Comparison of ENCODE assay signal across 12 cellular contexts in the genomic region with DNA sequence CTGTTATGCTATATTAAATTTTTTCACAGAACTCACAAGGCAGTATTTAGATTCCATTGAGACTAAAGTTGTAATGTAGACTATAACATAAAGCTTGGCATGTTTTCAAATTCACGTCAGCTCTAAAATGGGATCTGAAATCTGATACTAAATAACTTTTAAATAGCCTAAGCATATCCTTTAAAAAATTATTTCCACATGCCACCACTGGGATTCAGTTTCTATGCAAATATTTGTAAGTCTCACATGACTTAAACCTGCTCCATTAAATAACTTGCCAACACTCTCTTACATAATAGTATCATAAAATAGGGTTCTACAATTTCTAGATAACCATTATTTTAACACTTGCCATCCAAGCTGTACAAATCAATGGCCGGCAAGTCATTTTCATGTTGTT.
DNase-seq lines count a peak whose midpoint lies in the region; ATAC-seq and TF ChIP-seq lines count a peak whose summit lies in the region.
"Had no signal": no experiment of that assay in that cellular context is flagged by ENCODE, and none has a peak within 500 bp of the region (broad histone marks: within the 10 kb centered on the region; RNA-seq: fewer than 3 reads in every experiment).

No MANE protein-coding gene starts in this region.

- peak; percentile 16 for DNase-seq in AG04449 (ENCODE audit: low read depth, low spot score)
- peak; percentile 7 for DNase-seq in HCEC 1CT
- peak; percentile 13 to 57 for DNase-seq in foreskin fibroblast
- no peak for DNase-seq in NCI-H1417 treated with DMSO at 0.1 percent for 48 hours (lab: John Stamatoyannopoulos, UW)
- DNase-seq in stimulated activated naive CD4-positive, alpha-beta T cell treated with Interleukin-2 at 50 U/mL for 16 hours (lab: John Stamatoyannopoulos, UW): no peak
- no peak for DNase-seq in D341Med (ENCODE audit: low spot score)
- DNase-seq: activated CD8-positive, alpha-beta memory T cell treated with anti-CD3 and anti-CD28 coated beads, Interleukin-2, amount 50 U/mL, for 4 hours; lower lobe of right lung; naive thymus-derived CD4-positive, alpha-beta T cell; NCI-H1694 treated with DMSO at 0.1 percent for 48 hours had no signal

- TF ChIP-seq CTCF in AG04449 (IDR thresholded peaks at IDR 0.05; ENCODE audit: insufficient read depth, low read length, missing control alignments) (no peak), foreskin fibroblast (IDR thresholded peaks at IDR 0.05; ENCODE audit: low read depth, low read length) (no peak)

- H3K4me3 ChIP-seq in AG04449 (ENCODE audit: low read depth, low read length) (no peak overlapping the region), foreskin fibroblast (ENCODE audit: low read depth in 1 of 2, low read length in 2 of 2) (no peak overlapping the region)
- H3K4me3 ChIP-seq: lower lobe of right lung had no signal

- CTCF ChIA-PET in AG04449 (lab: Yijun Ruan, JAX): interaction anchor here (1.5 to 3.0 kb wide), 3 partner anchors 31 to 47 kb away, joined by 3 to 9 read pairs (median 7); no protein-coding TSS in a partner anchor

- ATAC-seq in SK-N-SH treated with all-trans-retinoic acid at 6 μM for 48 hours: peak; percentile 90
- no peak for ATAC-seq in HG02678 (IDR thresholded peaks at IDR 0.05; ENCODE audit: unreplicated experiment)
- ATAC-seq: lower lobe of right lung; naive thymus-derived CD4-positive, alpha-beta T cell had no signal

- POLR2A ChIA-PET in AG04449 (lab: Yijun Ruan, JAX): no interaction called here

TF ChIP-seq in SK-N-SH treated with all-trans-retinoic acid at 6 μM for 48 hours, 23 proteins besides CTCF, POLR2A, EP300 and RAD21:
- TF ChIP-seq BACH2 (CRISPR knock-in tag; IDR thresholded peaks at IDR 0.05; ENCODE audit: borderline replicate concordance) (no peak), ZFP30 (CRISPR knock-in tag; IDR thresholded peaks at IDR 0.05) (no peak), ZNF70 (CRISPR knock-in tag; IDR thresholded peaks at IDR 0.05) (no peak), GLIS3 (CRISPR knock-in tag; IDR thresholded peaks at IDR 0.05) (no peak), SNAI2 (CRISPR knock-in tag; IDR thresholded peaks at IDR 0.05) (no peak), TOX (CRISPR knock-in tag; IDR thresholded peaks at IDR 0.05; ENCODE audit: borderline replicate concordance) (no peak), ZNF565 (CRISPR knock-in tag; conservative IDR thresholded peaks at IDR 0.05; ENCODE audit: low read depth) (no peak), ZNF8 (CRISPR knock-in tag; IDR thresholded peaks at IDR 0.05) (no peak), CSDC2 (CRISPR knock-in tag; IDR thresholded peaks at IDR 0.05) (no peak), PPARA (CRISPR knock-in tag; IDR thresholded peaks at IDR 0.05; ENCODE audit: borderline replicate concordance) (no peak), ARNTL (CRISPR knock-in tag; IDR thresholded peaks at IDR 0.05; ENCODE audit: borderline replicate concordance, low read depth) (no peak)
- TF ChIP-seq, protein P1, sequence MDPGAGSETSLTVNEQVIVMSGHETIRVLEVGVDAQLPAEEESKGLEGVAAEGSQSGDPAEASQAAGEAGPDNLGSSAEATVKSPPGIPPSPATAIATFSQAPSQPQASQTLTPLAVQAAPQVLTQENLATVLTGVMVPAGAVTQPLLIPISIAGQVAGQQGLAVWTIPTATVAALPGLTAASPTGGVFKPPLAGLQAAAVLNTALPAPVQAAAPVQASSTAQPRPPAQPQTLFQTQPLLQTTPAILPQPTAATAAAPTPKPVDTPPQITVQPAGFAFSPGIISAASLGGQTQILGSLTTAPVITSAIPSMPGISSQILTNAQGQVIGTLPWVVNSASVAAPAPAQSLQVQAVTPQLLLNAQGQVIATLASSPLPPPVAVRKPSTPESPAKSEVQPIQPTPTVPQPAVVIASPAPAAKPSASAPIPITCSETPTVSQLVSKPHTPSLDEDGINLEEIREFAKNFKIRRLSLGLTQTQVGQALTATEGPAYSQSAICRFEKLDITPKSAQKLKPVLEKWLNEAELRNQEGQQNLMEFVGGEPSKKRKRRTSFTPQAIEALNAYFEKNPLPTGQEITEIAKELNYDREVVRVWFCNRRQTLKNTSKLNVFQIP (CRISPR knock-in tag; IDR thresholded peaks at IDR 0.05; ENCODE audit: borderline replicate concordance, low read depth): no peak
- TF ChIP-seq, protein P2, sequence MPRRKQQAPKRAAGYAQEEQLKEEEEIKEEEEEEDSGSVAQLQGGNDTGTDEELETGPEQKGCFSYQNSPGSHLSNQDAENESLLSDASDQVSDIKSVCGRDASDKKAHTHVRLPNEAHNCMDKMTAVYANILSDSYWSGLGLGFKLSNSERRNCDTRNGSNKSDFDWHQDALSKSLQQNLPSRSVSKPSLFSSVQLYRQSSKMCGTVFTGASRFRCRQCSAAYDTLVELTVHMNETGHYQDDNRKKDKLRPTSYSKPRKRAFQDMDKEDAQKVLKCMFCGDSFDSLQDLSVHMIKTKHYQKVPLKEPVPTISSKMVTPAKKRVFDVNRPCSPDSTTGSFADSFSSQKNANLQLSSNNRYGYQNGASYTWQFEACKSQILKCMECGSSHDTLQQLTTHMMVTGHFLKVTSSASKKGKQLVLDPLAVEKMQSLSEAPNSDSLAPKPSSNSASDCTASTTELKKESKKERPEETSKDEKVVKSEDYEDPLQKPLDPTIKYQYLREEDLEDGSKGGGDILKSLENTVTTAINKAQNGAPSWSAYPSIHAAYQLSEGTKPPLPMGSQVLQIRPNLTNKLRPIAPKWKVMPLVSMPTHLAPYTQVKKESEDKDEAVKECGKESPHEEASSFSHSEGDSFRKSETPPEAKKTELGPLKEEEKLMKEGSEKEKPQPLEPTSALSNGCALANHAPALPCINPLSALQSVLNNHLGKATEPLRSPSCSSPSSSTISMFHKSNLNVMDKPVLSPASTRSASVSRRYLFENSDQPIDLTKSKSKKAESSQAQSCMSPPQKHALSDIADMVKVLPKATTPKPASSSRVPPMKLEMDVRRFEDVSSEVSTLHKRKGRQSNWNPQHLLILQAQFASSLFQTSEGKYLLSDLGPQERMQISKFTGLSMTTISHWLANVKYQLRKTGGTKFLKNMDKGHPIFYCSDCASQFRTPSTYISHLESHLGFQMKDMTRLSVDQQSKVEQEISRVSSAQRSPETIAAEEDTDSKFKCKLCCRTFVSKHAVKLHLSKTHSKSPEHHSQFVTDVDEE (CRISPR knock-in tag; IDR thresholded peaks at IDR 0.05): no peak
TF ChIP-seq in SK-N-SH treated with all-trans-retinoic acid at 6 μM for 48 hours: peak in this region for 0.

Comparison
In these comparisons a context has a peak if more than half of its experiments do, and no peak if none do; other contexts are left out.
1. DNase-seq: peak in AG04449 (single experiment), HCEC 1CT (single experiment) and foreskin fibroblast (2 of 2); none in NCI-H1417 treated with DMSO at 0.1 percent for 48 hours (single experiment), stimulated activated naive CD4-positive, alpha-beta T cell treated with Interleukin-2 at 50 U/mL for 16 hours (single experiment) and D341Med (single experiment).